In genomic region chr2:38376683-38377500, GRCh38 we compare ENCODE assay signal across 8 cellular contexts. TPM values are rescaled to one million over a fixed set of nuclear protein-coding genes. Genes with fewer than 3 reads are reported as not detected.
DNase-seq lines count a peak whose midpoint lies in the region; ATAC-seq, FAIRE-seq and TF ChIP-seq lines count a peak whose summit lies in the region.

TSS of gene ATL2 (minus strand) at chr2:38377273. CDS start at chr2:38377260, 13 bp downstream.

- no peaks in the 10 kb centered on the region for H3K9me3 ChIP-seq in psoas muscle

- intact Hi-C loops in T-helper 1 cell treated with Interleukin-12 subunit alpha and Interleukin-12 subunit beta and Interleukin-4 antibody, amounts not matched to agents 30 ng/mL and 1 ng/mL, for 36 hours (cut with micrococcal nuclease): loop anchor here (1.0 to 10.0 kb wide), 18 partner anchors 11 to 1780 kb away; partner anchors contain the start of genes DHX57, FEZ2, GALM and GEMIN6
- intact Hi-C loops in left ventricle myocardium superior (cut with micrococcal nuclease): loop anchor here (10.0 kb wide), 1 partner anchor 68 kb away; no protein-coding TSS in a partner anchor
- intact Hi-C loops in psoas muscle (cut with DNase I): loop anchor here (5.0 to 10.0 kb wide), 5 partner anchors 52 to 368 kb away; no protein-coding TSS in a partner anchor

- H3K36me3 ChIP-seq in psoas muscle (ENCODE audit: insufficient read depth in 1 of 2, low read depth in 1 of 2): no peaks in the 10 kb centered on the region

- peaks cover 35% of the 10 kb centered on the region for H3K4me1 ChIP-seq in psoas muscle

- in situ Hi-C loops in GM13976 (cut with MboI; ENCODE audit: low sequenced_read_pairs, unreplicated experiment): no loop called here

- FAIRE-seq in urothelium cell line (lab: Jason Lieb, UNC): peak; percentile 70

- H3K27me3 ChIP-seq in psoas muscle (ENCODE audit: insufficient read depth in 3 of 3, low read length in 2 of 3): no peaks in the 10 kb centered on the region

- DNase-seq in GM13976 (ENCODE audit: low spot score) (peak; percentile 95), NCI-H146 treated with DMSO at 0.1 percent for 48 hours (lab: John Stamatoyannopoulos, UW; ENCODE audit: unreplicated experiment) (peak; percentile 91), amniotic stem cell (lab: John Stamatoyannopoulos, UW) (peak; percentile 93), left ventricle myocardium superior (peak; percentile 98), psoas muscle (peak; percentile 96 to 98), urothelium cell line (ENCODE audit: low spot score) (peak; percentile 95)

- H3K4me3 ChIP-seq in psoas muscle: peak within 1 kb of the TSS; percentile 96

- peak; percentile 81 for ATAC-seq in HG02870 (IDR thresholded peaks at IDR 0.05; ENCODE audit: unreplicated experiment)
- peak; percentile 94 for ATAC-seq in left ventricle myocardium superior
- ATAC-seq in psoas muscle: peak; percentile 90 to 93 (median 92)

- peak; percentile 80 for TF ChIP-seq CTCF in GM13976 (IDR thresholded peaks at IDR 0.05; ENCODE audit: borderline replicate concordance, control extremely low read depth, extremely low read depth, insufficient read depth, missing control alignments)
- TF ChIP-seq CTCF in psoas muscle (IDR thresholded peaks at IDR 0.05): peak; percentile 69

- WGBS in psoas muscle, 3 donors: 0 to 1% (median 1%) methylated on average over 55 to 116 of the region's 116 CpGs

- peak within 1 kb of the TSS; percentile 99 for H3K27ac ChIP-seq in psoas muscle

RNA-seq across cellular contexts. Expression of gene ATL2, which starts in this region (rescaled TPM):
- 43.6 and 43.9 TPM in 2 replicates for total RNA-seq in T-helper 1 cell treated with Interleukin-12 subunit alpha and Interleukin-12 subunit beta and Interleukin-4 antibody, amounts not matched to agents 30 ng/mL and 1 ng/mL, for 36 hours
- 28.2 TPM for total RNA-seq in left ventricle myocardium superior
- total RNA-seq in psoas muscle: 10 to 100 TPM; 51.9 to 98.9 (median 61.5) TPM
- polyA plus RNA-seq in psoas muscle: 10 to 100 TPM; 19.8 to 71.9 (median 40.2) TPM

Comparison
In these comparisons a context has a peak if more than half of its experiments do, and no peak if none do; other contexts are left out.
1. Peak in every context shown above with its lines: DNase-seq, ATAC-seq, H3K4me3 ChIP-seq and H3K27ac ChIP-seq.